1 cellular context compared by ENCODE assay signal in the genomic region with DNA sequence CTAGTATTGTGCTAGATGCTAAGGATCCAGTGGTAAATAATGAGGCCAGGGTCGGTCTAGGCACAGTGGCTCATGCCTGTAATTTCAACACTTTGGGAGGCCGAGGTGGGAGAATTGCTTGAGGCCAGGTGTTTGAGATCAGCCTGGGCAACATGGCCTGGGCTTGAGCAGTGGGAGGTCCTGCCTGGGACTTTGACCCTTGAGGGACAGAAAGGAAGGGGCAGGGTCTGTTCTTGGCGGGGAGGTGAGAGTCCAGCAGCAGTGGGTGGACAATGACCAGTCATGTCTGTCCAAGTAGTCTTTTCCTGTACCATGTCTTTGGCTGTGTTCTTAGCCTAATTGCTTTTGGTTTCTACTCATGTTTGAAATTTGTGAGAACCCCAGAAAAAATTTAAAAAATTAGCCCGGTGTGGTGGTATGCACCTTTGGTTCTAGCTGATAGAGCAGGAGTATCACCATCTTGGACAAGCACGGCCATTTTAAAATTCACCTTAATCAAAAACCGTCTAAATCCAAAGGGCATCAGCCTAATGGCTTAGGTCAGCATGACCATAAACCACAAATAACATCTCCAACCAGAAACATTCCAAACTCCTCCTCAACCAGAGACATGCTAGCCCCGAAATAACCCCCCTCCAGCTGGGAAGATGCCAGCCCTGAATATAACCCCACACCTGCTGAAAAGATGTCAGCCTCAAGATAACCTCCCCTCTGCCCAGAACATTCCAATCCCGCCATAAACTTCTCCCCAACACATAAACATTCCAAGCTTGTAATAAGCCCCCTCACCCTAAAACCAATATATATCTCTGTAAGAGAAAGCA.
TF ChIP-seq lines count a peak whose summit lies in the region.

No MANE protein-coding gene starts in this region.

TF ChIP-seq in HepG2, 621 proteins besides CTCF, POLR2A, EP300 and RAD21:
- peak; percentile 39; the same call in 1 of the 2 replicates for TF ChIP-seq TBX2 (CRISPR knock-in tag; IDR thresholded peaks at IDR 0.05; ENCODE audit: borderline replicate concordance)
- peak; percentile 56; the same call in 1 of the 2 replicates for TF ChIP-seq HNF4G (IDR thresholded peaks at IDR 0.05; ENCODE audit: borderline replicate concordance, low read depth, low read length)
- peak; percentile 22; the same call in 1 of the 2 replicates for TF ChIP-seq HNF4G (CRISPR knock-in tag; IDR thresholded peaks at IDR 0.05; ENCODE audit: borderline replicate concordance, low read depth)
- TF ChIP-seq SRY (CRISPR knock-in tag; IDR thresholded peaks at IDR 0.05): no peak
- no peak for TF ChIP-seq NFE2 (CRISPR knock-in tag; IDR thresholded peaks at IDR 0.05)
- peak; percentile 44; the same call in 1 of the 2 replicates for TF ChIP-seq SALL1 (CRISPR knock-in tag; IDR thresholded peaks at IDR 0.05)
- no peak for TF ChIP-seq HNRNPUL1 (IDR thresholded peaks at IDR 0.05; ENCODE audit: low read depth, low read length)
- TF ChIP-seq ZNF614 (CRISPR knock-in tag; IDR thresholded peaks at IDR 0.05; ENCODE audit: borderline replicate concordance): 0 out of 2 replicates have a peak, but pooled peaks have one; percentile 29
- peak; percentile 10 for TF ChIP-seq YY1 (IDR thresholded peaks at IDR 0.05; ENCODE audit: insufficient read depth, insufficient replicate concordance, low read depth, low read length)
- no peak for TF ChIP-seq KMT2B (CRISPR knock-in tag; IDR thresholded peaks at IDR 0.05)
- 0 out of 2 replicates have a peak, but pooled peaks have one; percentile 23 for TF ChIP-seq KDM6A (CRISPR knock-in tag; IDR thresholded peaks at IDR 0.05; ENCODE audit: low read depth)
- TF ChIP-seq RARA (CRISPR knock-in tag; IDR thresholded peaks at IDR 0.05): peak; percentile 7; the same call in 1 of the 2 replicates
- TF ChIP-seq GATAD2A (CRISPR knock-in tag; IDR thresholded peaks at IDR 0.05): peak; percentile 41; the same call in 1 of the 2 replicates
- TF ChIP-seq GABPB1 (CRISPR knock-in tag; IDR thresholded peaks at IDR 0.05): peak; percentile 18; the same call in 1 of the 2 replicates
- peak; percentile 93 for TF ChIP-seq ZNF296 (CRISPR knock-in tag; conservative IDR thresholded peaks at IDR 0.05)
- TF ChIP-seq, protein P1, sequence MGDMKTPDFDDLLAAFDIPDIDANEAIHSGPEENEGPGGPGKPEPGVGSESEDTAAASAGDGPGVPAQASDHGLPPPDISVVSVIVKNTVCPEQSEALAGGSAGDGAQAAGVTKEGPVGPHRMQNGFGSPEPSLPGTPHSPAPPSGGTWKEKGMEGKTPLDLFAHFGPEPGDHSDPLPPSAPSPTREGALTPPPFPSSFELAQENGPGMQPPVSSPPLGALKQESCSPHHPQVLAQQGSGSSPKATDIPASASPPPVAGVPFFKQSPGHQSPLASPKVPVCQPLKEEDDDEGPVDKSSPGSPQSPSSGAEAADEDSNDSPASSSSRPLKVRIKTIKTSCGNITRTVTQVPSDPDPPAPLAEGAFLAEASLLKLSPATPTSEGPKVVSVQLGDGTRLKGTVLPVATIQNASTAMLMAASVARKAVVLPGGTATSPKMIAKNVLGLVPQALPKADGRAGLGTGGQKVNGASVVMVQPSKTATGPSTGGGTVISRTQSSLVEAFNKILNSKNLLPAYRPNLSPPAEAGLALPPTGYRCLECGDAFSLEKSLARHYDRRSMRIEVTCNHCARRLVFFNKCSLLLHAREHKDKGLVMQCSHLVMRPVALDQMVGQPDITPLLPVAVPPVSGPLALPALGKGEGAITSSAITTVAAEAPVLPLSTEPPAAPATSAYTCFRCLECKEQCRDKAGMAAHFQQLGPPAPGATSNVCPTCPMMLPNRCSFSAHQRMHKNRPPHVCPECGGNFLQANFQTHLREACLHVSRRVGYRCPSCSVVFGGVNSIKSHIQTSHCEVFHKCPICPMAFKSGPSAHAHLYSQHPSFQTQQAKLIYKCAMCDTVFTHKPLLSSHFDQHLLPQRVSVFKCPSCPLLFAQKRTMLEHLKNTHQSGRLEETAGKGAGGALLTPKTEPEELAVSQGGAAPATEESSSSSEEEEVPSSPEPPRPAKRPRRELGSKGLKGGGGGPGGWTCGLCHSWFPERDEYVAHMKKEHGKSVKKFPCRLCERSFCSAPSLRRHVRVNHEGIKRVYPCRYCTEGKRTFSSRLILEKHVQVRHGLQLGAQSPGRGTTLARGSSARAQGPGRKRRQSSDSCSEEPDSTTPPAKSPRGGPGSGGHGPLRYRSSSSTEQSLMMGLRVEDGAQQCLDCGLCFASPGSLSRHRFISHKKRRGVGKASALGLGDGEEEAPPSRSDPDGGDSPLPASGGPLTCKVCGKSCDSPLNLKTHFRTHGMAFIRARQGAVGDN (CRISPR knock-in tag; IDR thresholded peaks at IDR 0.05): peak; percentile 44
- peak; percentile 83 for TF ChIP-seq HNF4A (CRISPR knock-in tag; IDR thresholded peaks at IDR 0.05)
- TF ChIP-seq, protein P2, sequence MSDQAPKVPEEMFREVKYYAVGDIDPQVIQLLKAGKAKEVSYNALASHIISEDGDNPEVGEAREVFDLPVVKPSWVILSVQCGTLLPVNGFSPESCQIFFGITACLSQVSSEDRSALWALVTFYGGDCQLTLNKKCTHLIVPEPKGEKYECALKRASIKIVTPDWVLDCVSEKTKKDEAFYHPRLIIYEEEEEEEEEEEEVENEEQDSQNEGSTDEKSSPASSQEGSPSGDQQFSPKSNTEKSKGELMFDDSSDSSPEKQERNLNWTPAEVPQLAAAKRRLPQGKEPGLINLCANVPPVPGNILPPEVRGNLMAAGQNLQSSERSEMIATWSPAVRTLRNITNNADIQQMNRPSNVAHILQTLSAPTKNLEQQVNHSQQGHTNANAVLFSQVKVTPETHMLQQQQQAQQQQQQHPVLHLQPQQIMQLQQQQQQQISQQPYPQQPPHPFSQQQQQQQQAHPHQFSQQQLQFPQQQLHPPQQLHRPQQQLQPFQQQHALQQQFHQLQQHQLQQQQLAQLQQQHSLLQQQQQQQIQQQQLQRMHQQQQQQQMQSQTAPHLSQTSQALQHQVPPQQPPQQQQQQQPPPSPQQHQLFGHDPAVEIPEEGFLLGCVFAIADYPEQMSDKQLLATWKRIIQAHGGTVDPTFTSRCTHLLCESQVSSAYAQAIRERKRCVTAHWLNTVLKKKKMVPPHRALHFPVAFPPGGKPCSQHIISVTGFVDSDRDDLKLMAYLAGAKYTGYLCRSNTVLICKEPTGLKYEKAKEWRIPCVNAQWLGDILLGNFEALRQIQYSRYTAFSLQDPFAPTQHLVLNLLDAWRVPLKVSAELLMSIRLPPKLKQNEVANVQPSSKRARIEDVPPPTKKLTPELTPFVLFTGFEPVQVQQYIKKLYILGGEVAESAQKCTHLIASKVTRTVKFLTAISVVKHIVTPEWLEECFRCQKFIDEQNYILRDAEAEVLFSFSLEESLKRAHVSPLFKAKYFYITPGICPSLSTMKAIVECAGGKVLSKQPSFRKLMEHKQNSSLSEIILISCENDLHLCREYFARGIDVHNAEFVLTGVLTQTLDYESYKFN (CRISPR knock-in tag; conservative IDR thresholded peaks at IDR 0.05): peak; percentile 60
- TF ChIP-seq ZBTB40 (IDR thresholded peaks at IDR 0.05): no peak
- 0 out of 2 replicates have a peak, but pooled peaks have one; percentile 21 for TF ChIP-seq ZBTB40 (CRISPR knock-in tag; IDR thresholded peaks at IDR 0.05)
- 0 out of 2 replicates have a peak, but pooled peaks have one; percentile 19 for TF ChIP-seq ARID5B (CRISPR knock-in tag; IDR thresholded peaks at IDR 0.05)
- no peak for TF ChIP-seq ZSCAN9 (CRISPR knock-in tag; IDR thresholded peaks at IDR 0.05; ENCODE audit: borderline replicate concordance)
- peak; percentile 36; the same call in 1 of the 2 replicates for TF ChIP-seq SP5 (CRISPR knock-in tag; IDR thresholded peaks at IDR 0.05; ENCODE audit: borderline replicate concordance, low read depth)
- TF ChIP-seq ZNF644 (CRISPR knock-in tag; IDR thresholded peaks at IDR 0.05; ENCODE audit: low read depth): peak; percentile 89
- TF ChIP-seq CENPBD1 (CRISPR knock-in tag; IDR thresholded peaks at IDR 0.05; ENCODE audit: borderline replicate concordance, low read depth): no peak
- no peak for TF ChIP-seq KLF13 (CRISPR knock-in tag; IDR thresholded peaks at IDR 0.05)
